ENCODE assay signal across 22 cellular contexts in the genomic region with DNA sequence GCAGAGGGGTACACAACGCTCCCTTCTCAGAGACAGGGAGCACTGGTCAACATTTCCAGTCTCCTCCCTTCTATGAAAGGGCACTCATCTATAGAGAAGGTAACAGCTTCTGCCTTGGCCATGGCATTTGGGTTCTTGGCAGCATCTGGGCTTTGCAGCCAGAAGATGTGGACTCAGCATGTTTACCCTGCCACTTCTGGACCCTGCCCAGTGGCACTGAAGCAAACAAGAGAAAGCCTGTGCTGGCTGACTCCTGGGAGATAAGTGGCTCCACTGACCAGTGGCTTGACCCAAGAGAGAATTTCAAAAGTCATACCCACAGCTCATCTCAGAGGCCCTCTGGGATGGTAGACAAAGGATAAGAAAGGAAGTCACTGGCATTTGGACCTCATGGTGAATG.
"Had no signal": no experiment of that assay in that cellular context is flagged by ENCODE, and none has a peak within 500 bp of the region (broad histone marks: within the 10 kb centered on the region; RNA-seq: fewer than 3 reads in every experiment).

No MANE protein-coding gene starts in this region.

- H3K4me1 Mint-ChIP-seq: activated naive CD8-positive, alpha-beta T cell treated with anti-CD3 and anti-CD28 coated beads for 36 hours; activated T-helper 17 cell treated with anti-CD3 and anti-CD28 coated beads, Interleukin-2, amount 50 U/mL, for 72 hours; naive B cell; stimulated activated effector memory CD8-positive, alpha-beta T cell treated with anti-CD3 and anti-CD28 coated beads, Interleukin-12 subunit alpha, Interleukin-12 subunit beta, amount 100 ng/mL, for 72 hours had no signal

- H3K27me3 Mint-ChIP-seq: activated CD4-positive, alpha-beta T cell treated with anti-CD3 and anti-CD28 coated beads, Interleukin-2, amount 10 ng/mL, durations not matched to agents 24 days and 14 days; activated naive CD8-positive, alpha-beta T cell treated with anti-CD3 and anti-CD28 coated beads for 36 hours; activated T-helper 17 cell treated with anti-CD3 and anti-CD28 coated beads, Interleukin-2, amount 50 U/mL, for 72 hours had no signal

- H3K27ac ChIP-seq: cardiac muscle cell, left ventricle myocardium inferior, neural progenitor cell, ovary, thoracic aorta had no signal

- H3K4me3 Mint-ChIP-seq: activated CD4-positive, alpha-beta T cell treated with anti-CD3 and anti-CD28 coated beads, Interleukin-2, amount 10 ng/mL, durations not matched to agents 24 days and 14 days; activated CD8-positive, alpha-beta T cell treated with anti-CD3 and anti-CD28 coated beads for 36 hours; activated naive CD8-positive, alpha-beta T cell treated with anti-CD3 and anti-CD28 coated beads for 36 hours; activated T-helper 17 cell treated with anti-CD3 and anti-CD28 coated beads, Interleukin-2, amount 50 U/mL, for 72 hours; endodermal cell; naive B cell; neural progenitor cell; stimulated activated effector memory CD8-positive, alpha-beta T cell treated with anti-CD3 and anti-CD28 coated beads, Interleukin-12 subunit alpha, Interleukin-12 subunit beta, amount 100 ng/mL, for 72 hours had no signal

- H3K27ac Mint-ChIP-seq: activated CD4-positive, alpha-beta T cell treated with anti-CD3 and anti-CD28 coated beads, Interleukin-2, amount 10 ng/mL, durations not matched to agents 24 days and 14 days; activated CD8-positive, alpha-beta T cell treated with anti-CD3 and anti-CD28 coated beads for 36 hours; activated naive CD8-positive, alpha-beta T cell treated with anti-CD3 and anti-CD28 coated beads for 36 hours; activated T-helper 17 cell treated with anti-CD3 and anti-CD28 coated beads, Interleukin-2, amount 50 U/mL, for 72 hours; endodermal cell; naive B cell; neural progenitor cell; stimulated activated effector memory CD8-positive, alpha-beta T cell treated with anti-CD3 and anti-CD28 coated beads, Interleukin-12 subunit alpha, Interleukin-12 subunit beta, amount 100 ng/mL, for 72 hours had no signal

- ATAC-seq: activated CD8-positive, alpha-beta T cell treated with anti-CD3 and anti-CD28 coated beads for 36 hours; activated T-helper 17 cell treated with anti-CD3 and anti-CD28 coated beads, Interleukin-2, amount 50 U/mL, for 72 hours; mucosa of descending colon; sciatic nerve; stimulated activated effector memory CD8-positive, alpha-beta T cell treated with anti-CD3 and anti-CD28 coated beads, Interleukin-12 subunit alpha, Interleukin-12 subunit beta, amount 100 ng/mL, for 72 hours had no signal

- DNase-seq: activated CD4-positive, alpha-beta T cell treated with anti-CD3 and anti-CD28 coated beads, Interleukin-2, amount 10 ng/mL, durations not matched to agents 24 days and 14 days; activated CD8-positive, alpha-beta T cell treated with anti-CD3 and anti-CD28 coated beads for 36 hours; activated naive CD4-positive, alpha-beta T cell; activated naive CD8-positive, alpha-beta T cell treated with anti-CD3 and anti-CD28 coated beads for 36 hours; activated T-cell treated with anti-CD3 and anti-CD28 coated beads, Interleukin-2, amount 50 U/mL, for 1 hour; amniotic stem cell; endodermal cell; kidney; left ventricle myocardium inferior; mesenchymal stem cell; mucosa of descending colon; naive B cell; ovary; stimulated activated CD4-positive, alpha-beta T cell treated with anti-CD3 and anti-CD28 coated beads, Interleukin-4, amount 100 ng/mL, for 24 hours; T-helper 1 cell; T-helper 9 cell had no signal

- H3K9me3 Mint-ChIP-seq: activated CD4-positive, alpha-beta T cell treated with anti-CD3 and anti-CD28 coated beads, Interleukin-2, amount 10 ng/mL, durations not matched to agents 24 days and 14 days; activated CD8-positive, alpha-beta T cell treated with anti-CD3 and anti-CD28 coated beads for 36 hours; activated naive CD8-positive, alpha-beta T cell treated with anti-CD3 and anti-CD28 coated beads for 36 hours; activated T-helper 17 cell treated with anti-CD3 and anti-CD28 coated beads, Interleukin-2, amount 50 U/mL, for 72 hours; endodermal cell; neural progenitor cell; stimulated activated effector memory CD8-positive, alpha-beta T cell treated with anti-CD3 and anti-CD28 coated beads, Interleukin-12 subunit alpha, Interleukin-12 subunit beta, amount 100 ng/mL, for 72 hours had no signal

- H3K36me3 Mint-ChIP-seq: activated naive CD8-positive, alpha-beta T cell treated with anti-CD3 and anti-CD28 coated beads for 36 hours; naive B cell; neural progenitor cell; stimulated activated effector memory CD8-positive, alpha-beta T cell treated with anti-CD3 and anti-CD28 coated beads, Interleukin-12 subunit alpha, Interleukin-12 subunit beta, amount 100 ng/mL, for 72 hours had no signal
